8 cellular contexts compared by ENCODE assay signal in genomic region chrX:18674788-18675735, GRCh38. TPM values are rescaled to one million over a fixed set of nuclear protein-coding genes. Genes with fewer than 3 reads are reported as not detected.
A peak's percentile ranks its signal among the peaks of the same experiment; 100 is the strongest.
DNase-seq lines count a peak whose midpoint lies in the region; ATAC-seq, FAIRE-seq and TF ChIP-seq lines count a peak whose summit lies in the region.

No MANE protein-coding gene starts in this region.

- peaks cover 9% of the 10 kb centered on the region for H3K4me1 Mint-ChIP-seq in T-helper 2 cell treated with Interferon-gamma antibody and Interleukin-4, amounts not matched to agents 5 μg/mL and 100 μg/mL, for 36 hours (ENCODE audit: low read depth)
- H3K4me1 Mint-ChIP-seq in astrocyte (ENCODE audit: low read depth, unreplicated experiment): no peaks in the 10 kb centered on the region

- H3K27me3 ChIP-seq in astrocyte (ENCODE audit: insufficient read depth, low read length) (no peaks in the 10 kb centered on the region), hepatocyte (no peaks in the 10 kb centered on the region), WERI-Rb-1 (ENCODE audit: insufficient read depth, low read depth, severe bottlenecking) (no peaks in the 10 kb centered on the region)

- FAIRE-seq in astrocyte (lab: Jason Lieb, UNC): peak; percentile 73

- no peaks in the 10 kb centered on the region for H3K4me1 ChIP-seq in astrocyte (ENCODE audit: insufficient read depth, low read length)
- no peaks in the 10 kb centered on the region for H3K4me1 ChIP-seq in hepatocyte (ENCODE audit: insufficient read depth)

- H3K4me3 ChIP-seq in astrocyte (ENCODE audit: insufficient read depth, low read depth, low read length) (peak overlapping the region; percentile 59), hepatocyte (peak overlapping the region; percentile 38), WERI-Rb-1 (ENCODE audit: low read depth, low read length) (no peak overlapping the region)

- H3K79me2 ChIP-seq in astrocyte (ENCODE audit: insufficient read depth, low read length) (no peaks in the 10 kb centered on the region), hepatocyte (no peaks in the 10 kb centered on the region)

- in situ Hi-C loops in GM13976 (cut with MboI; ENCODE audit: low sequenced_read_pairs, unreplicated experiment): no loop called here

- H3K9me2 ChIP-seq in hepatocyte (replicated peaks; ENCODE audit: insufficient read depth): no peaks in the 10 kb centered on the region

- H3K4me2 ChIP-seq in astrocyte (ENCODE audit: low read length): peak overlapping the region; percentile 85
- peak overlapping the region; percentile 78 for H3K4me2 ChIP-seq in hepatocyte

- H2AFZ ChIP-seq in astrocyte (ENCODE audit: low read depth, low read length): peak overlapping the region; percentile 78
- peak overlapping the region; percentile 53 for H2AFZ ChIP-seq in hepatocyte

- no peaks in the 10 kb centered on the region for H3K27me3 Mint-ChIP-seq in T-helper 2 cell treated with Interferon-gamma antibody and Interleukin-4, amounts not matched to agents 5 μg/mL and 100 μg/mL, for 36 hours (ENCODE audit: low read depth)
- H3K27me3 Mint-ChIP-seq in astrocyte (ENCODE audit: low read depth, unreplicated experiment): no peaks in the 10 kb centered on the region

- DNase-seq in GM13976 (ENCODE audit: low spot score) (peak; percentile 88), NCI-H1048 (lab: John Stamatoyannopoulos, UW) (peak; percentile 23), astrocyte (ENCODE audit: low read depth) (peak; percentile 32), hepatocyte (ENCODE audit: low spot score) (peak; percentile 86), retina (peak; percentile 92), WERI-Rb-1 (no peak)
- DNase-seq in T-helper 2 cell treated with Interferon-gamma antibody and Interleukin-4, amounts not matched to agents 5 μg/mL and 100 μg/mL, for 36 hours (ENCODE audit: low spot score): peak; percentile 72

- WGBS in hepatocyte (ENCODE audit: low lambda C conversion rate, missing lambda C conversion rate): 60% methylated on average over 61 of the region's 74 CpGs

- ATAC-seq in HG02610 (IDR thresholded peaks at IDR 0.05; ENCODE audit: unreplicated experiment): peak; percentile 82

- no peaks in the 10 kb centered on the region for H3K9me3 ChIP-seq in astrocyte (ENCODE audit: insufficient read depth, low read depth, low read length)
- no peaks in the 10 kb centered on the region for H3K9me3 ChIP-seq in hepatocyte (ENCODE audit: low read depth)
- H3K9me3 ChIP-seq in WERI-Rb-1 (ENCODE audit: severe bottlenecking): peaks cover 3% of the 10 kb centered on the region

- peak overlapping the region; percentile 80 for H3K9ac ChIP-seq in astrocyte (ENCODE audit: low read length)

- H4K20me1 ChIP-seq in astrocyte (ENCODE audit: insufficient read depth, low read length) (no peaks in the 10 kb centered on the region), hepatocyte (ENCODE audit: insufficient read depth, poor library complexity, severe bottlenecking) (no peaks in the 10 kb centered on the region)

- H3K36me3 Mint-ChIP-seq in T-helper 2 cell treated with Interferon-gamma antibody and Interleukin-4, amounts not matched to agents 5 μg/mL and 100 μg/mL, for 36 hours (ENCODE audit: low read depth): no peaks in the 10 kb centered on the region
- H3K36me3 Mint-ChIP-seq in astrocyte (ENCODE audit: low read depth, unreplicated experiment): no peaks in the 10 kb centered on the region

- TF ChIP-seq CTCF in GM13976 (IDR thresholded peaks at IDR 0.05; ENCODE audit: borderline replicate concordance, control extremely low read depth, extremely low read depth, insufficient read depth, missing control alignments) (no peak), astrocyte (IDR thresholded peaks at IDR 0.05; ENCODE audit: insufficient read depth, low read depth, low read length) (no peak), hepatocyte (IDR thresholded peaks at IDR 0.05; ENCODE audit: poor library complexity) (no peak), WERI-Rb-1 (IDR thresholded peaks at IDR 0.05; ENCODE audit: low read depth, low read length) (no peak)

- H3K36me3 ChIP-seq in astrocyte (ENCODE audit: insufficient read depth, low read length) (no peaks in the 10 kb centered on the region), hepatocyte (replicated peaks; ENCODE audit: insufficient read depth, low read depth) (no peaks in the 10 kb centered on the region), WERI-Rb-1 (no peaks in the 10 kb centered on the region)

- H3K4me3 Mint-ChIP-seq in T-helper 2 cell treated with Interferon-gamma antibody and Interleukin-4, amounts not matched to agents 5 μg/mL and 100 μg/mL, for 36 hours: peak overlapping the region; percentile 76
- peak overlapping the region; percentile 80 for H3K4me3 Mint-ChIP-seq in astrocyte (ENCODE audit: unreplicated experiment)

- H3K27ac ChIP-seq in astrocyte (ENCODE audit: low read depth, low read length) (no peak overlapping the region), hepatocyte (peak overlapping the region; percentile 81), WERI-Rb-1 (no peak overlapping the region; the same call in 1 of the 2 replicates)

- peak overlapping the region; percentile 45 for H3K27ac Mint-ChIP-seq in T-helper 2 cell treated with Interferon-gamma antibody and Interleukin-4, amounts not matched to agents 5 μg/mL and 100 μg/mL, for 36 hours
- no peak overlapping the region for H3K27ac Mint-ChIP-seq in astrocyte (ENCODE audit: unreplicated experiment)

- no peaks in the 10 kb centered on the region for H3K9me3 Mint-ChIP-seq in T-helper 2 cell treated with Interferon-gamma antibody and Interleukin-4, amounts not matched to agents 5 μg/mL and 100 μg/mL, for 36 hours
- no peaks in the 10 kb centered on the region for H3K9me3 Mint-ChIP-seq in astrocyte (ENCODE audit: unreplicated experiment)

RNA-seq across cellular contexts. Expression of gene RS1, which starts 3.2 kb away (rescaled TPM):
- total RNA-seq in astrocyte (not detected in 2 replicates), hepatocyte (0.43 TPM in 1 of 2 replicates, not detected in the other)
- not detected in 2 replicates for polyA plus RNA-seq in hepatocyte

RNA-seq across cellular contexts. Expression of gene PPEF1, which starts 32.4 kb away (rescaled TPM):
- total RNA-seq in astrocyte (0.14 TPM in 1 of 2 replicates, not detected in the other), hepatocyte (0.36 and 3.1 TPM in 2 replicates)
- polyA plus RNA-seq in hepatocyte: 0.22 and 0.57 TPM in 2 replicates
